In genomic region chr17:19946921-19947320, GRCh38 we compare ENCODE assay signal across 34 cellular contexts.
"Had no signal": no experiment of that assay in that cellular context is flagged by ENCODE, and none has a peak within 500 bp of the region (broad histone marks: within the 10 kb centered on the region; RNA-seq: fewer than 3 reads in every experiment).

No MANE protein-coding gene starts in this region.

- H3K27me3 ChIP-seq: adrenal gland, body of pancreas, brain microvascular endothelial cell, breast epithelium had no signal

- H3K9me3 ChIP-seq: adrenal gland, body of pancreas, breast epithelium had no signal

- ATAC-seq: activated CD8-positive, alpha-beta T cell treated with anti-CD3 and anti-CD28 coated beads for 36 hours; activated naive CD4-positive, alpha-beta T cell treated with anti-CD3 and anti-CD28 coated beads, Interleukin-2, amount 50 U/mL, for 72 hours; activated T-cell treated with anti-CD3 and anti-CD28 coated beads, Interleukin-2, amount 50 U/mL, for 4 hours; activated T-cell treated with anti-CD3 and anti-CD28 coated beads, Interleukin-2, amount 50 U/mL, for 72 hours; activated T-helper 17 cell treated with anti-CD3 and anti-CD28 coated beads, Interleukin-2, amount 50 U/mL, for 72 hours; body of pancreas had no signal

- DNase-seq: activated B cell treated with CpG ODN at 0.5 μM for 24 hours; activated CD4-positive, alpha-beta memory T cell treated with anti-CD3 and anti-CD28 coated beads for 36 hours; activated CD4-positive, alpha-beta T cell treated with anti-CD3 and anti-CD28 coated beads for 4 hours; activated CD4-positive, alpha-beta T cell treated with anti-CD3 and anti-CD28 coated beads, Interleukin-2, amount 10 ng/mL, durations not matched to agents 24 days and 14 days; activated CD4-positive, alpha-beta T cell treated with anti-CD3 and anti-CD28 coated beads, Interleukin-2, amount 50 U/mL, for 1 hour; activated CD4-positive, alpha-beta T cell treated with anti-CD3 and anti-CD28 coated beads, Interleukin-2, amount 50 U/mL, for 4 hours; activated CD4-positive, CD25-positive, alpha-beta regulatory T cell treated with anti-CD3 and anti-CD28 coated beads, Interleukin-2, amount 50 U/mL, for 72 hours; activated CD8-positive, alpha-beta memory T cell treated with anti-CD3 and anti-CD28 coated beads, Interleukin-2, amount 50 U/mL, for 4 hours; activated CD8-positive, alpha-beta T cell treated with anti-CD3 and anti-CD28 coated beads for 36 hours; activated effector memory CD4-positive, alpha-beta T cell treated with anti-CD3 and anti-CD28 coated beads, Interleukin-2, amount 50 U/mL, for 16 hours; activated gamma-delta T cell treated with Interleukin-2 at 50 U/mL for 16 hours; activated naive CD4-positive, alpha-beta T cell; activated naive CD4-positive, alpha-beta T cell treated with anti-CD3 and anti-CD28 coated beads for 36 hours; activated naive CD4-positive, alpha-beta T cell treated with anti-CD3 and anti-CD28 coated beads, Interleukin-2, amount 50 U/mL, for 16 hours; activated naive CD8-positive, alpha-beta T cell treated with anti-CD3 and anti-CD28 coated beads for 36 hours; activated T-cell treated with anti-CD3 and anti-CD28 coated beads for 4 hours; activated T-cell treated with anti-CD3 and anti-CD28 coated beads, Interleukin-2, amount 50 U/mL, for 1 hour; activated T-cell treated with anti-CD3 and anti-CD28 coated beads, Interleukin-2, amount 50 U/mL, for 4 hours; activated T-cell treated with anti-CD3 and anti-CD28 coated beads, Interleukin-2, amount 50 U/mL, for 72 hours; adrenal gland; amniotic stem cell; aorta; body of pancreas; brain microvascular endothelial cell; central memory CD4-positive, alpha-beta T cell; T-helper 1 cell; T-helper 2 cell; T-helper 9 cell had no signal

- H3K36me3 ChIP-seq: breast epithelium had no signal

- H3K4me3 ChIP-seq: adrenal gland, body of pancreas, breast epithelium had no signal

- FAIRE-seq: astrocyte, TTC549 had no signal

- H3K27ac ChIP-seq: adrenal gland, body of pancreas, brain microvascular endothelial cell, breast epithelium, VCaP had no signal

- H3K4me1 ChIP-seq: breast epithelium had no signal
